Comparison of ENCODE assay signal across 1 cellular context in the genomic region with DNA sequence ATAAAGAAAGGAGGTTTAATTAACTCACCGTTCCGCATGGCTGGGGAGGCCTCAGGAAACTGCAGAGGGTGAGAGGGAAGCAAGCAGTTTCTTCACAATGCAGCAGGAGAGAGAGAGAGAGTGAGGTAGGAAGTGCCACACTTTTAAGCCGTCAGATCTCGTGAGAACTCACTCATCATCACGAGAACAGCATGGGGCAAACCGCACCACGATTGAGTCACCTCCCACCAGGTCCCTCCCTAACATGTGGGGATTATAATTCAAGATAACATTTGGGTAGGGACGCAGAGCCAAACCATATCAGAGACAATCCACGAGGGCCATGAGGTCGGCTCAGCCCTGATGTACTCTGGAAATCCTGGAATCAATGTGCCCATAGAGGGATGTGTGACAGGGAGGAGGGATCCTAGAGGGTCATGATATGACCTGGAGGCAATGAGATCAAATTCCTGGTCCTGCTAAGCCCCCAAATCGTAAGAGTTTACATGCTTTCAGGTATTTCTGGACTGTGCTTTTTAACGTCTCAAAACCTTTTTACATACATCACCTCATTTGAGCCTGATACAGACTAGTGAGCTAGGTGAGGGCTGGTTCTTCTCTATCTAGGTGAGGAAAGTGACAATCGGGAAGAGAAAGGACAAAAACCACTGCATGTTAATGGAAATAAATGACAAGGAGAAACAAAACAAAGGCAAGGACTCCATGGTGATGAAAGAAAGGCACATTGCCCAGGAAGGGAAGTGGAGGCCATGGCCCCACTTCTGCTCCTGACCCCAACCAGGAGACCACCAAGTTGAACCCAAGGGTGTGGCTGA.
A peak's percentile ranks its signal among the peaks of the same experiment; 100 is the strongest.
TF ChIP-seq lines count a peak whose summit lies in the region.

No MANE protein-coding gene starts in this region.

TF ChIP-seq in K562, 482 proteins besides CTCF, POLR2A, EP300 and RAD21 (continued from another document and continues in another):
- TF ChIP-seq, protein P1, sequence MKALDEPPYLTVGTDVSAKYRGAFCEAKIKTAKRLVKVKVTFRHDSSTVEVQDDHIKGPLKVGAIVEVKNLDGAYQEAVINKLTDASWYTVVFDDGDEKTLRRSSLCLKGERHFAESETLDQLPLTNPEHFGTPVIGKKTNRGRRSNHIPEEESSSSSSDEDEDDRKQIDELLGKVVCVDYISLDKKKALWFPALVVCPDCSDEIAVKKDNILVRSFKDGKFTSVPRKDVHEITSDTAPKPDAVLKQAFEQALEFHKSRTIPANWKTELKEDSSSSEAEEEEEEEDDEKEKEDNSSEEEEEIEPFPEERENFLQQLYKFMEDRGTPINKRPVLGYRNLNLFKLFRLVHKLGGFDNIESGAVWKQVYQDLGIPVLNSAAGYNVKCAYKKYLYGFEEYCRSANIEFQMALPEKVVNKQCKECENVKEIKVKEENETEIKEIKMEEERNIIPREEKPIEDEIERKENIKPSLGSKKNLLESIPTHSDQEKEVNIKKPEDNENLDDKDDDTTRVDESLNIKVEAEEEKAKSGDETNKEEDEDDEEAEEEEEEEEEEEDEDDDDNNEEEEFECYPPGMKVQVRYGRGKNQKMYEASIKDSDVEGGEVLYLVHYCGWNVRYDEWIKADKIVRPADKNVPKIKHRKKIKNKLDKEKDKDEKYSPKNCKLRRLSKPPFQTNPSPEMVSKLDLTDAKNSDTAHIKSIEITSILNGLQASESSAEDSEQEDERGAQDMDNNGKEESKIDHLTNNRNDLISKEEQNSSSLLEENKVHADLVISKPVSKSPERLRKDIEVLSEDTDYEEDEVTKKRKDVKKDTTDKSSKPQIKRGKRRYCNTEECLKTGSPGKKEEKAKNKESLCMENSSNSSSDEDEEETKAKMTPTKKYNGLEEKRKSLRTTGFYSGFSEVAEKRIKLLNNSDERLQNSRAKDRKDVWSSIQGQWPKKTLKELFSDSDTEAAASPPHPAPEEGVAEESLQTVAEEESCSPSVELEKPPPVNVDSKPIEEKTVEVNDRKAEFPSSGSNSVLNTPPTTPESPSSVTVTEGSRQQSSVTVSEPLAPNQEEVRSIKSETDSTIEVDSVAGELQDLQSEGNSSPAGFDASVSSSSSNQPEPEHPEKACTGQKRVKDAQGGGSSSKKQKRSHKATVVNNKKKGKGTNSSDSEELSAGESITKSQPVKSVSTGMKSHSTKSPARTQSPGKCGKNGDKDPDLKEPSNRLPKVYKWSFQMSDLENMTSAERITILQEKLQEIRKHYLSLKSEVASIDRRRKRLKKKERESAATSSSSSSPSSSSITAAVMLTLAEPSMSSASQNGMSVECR (CRISPR knock-in tag; IDR thresholded peaks at IDR 0.05): peak; percentile 47; the same call in 1 of the 2 replicates
- TF ChIP-seq ESRRB (CRISPR knock-in tag; IDR thresholded peaks at IDR 0.05; ENCODE audit: borderline replicate concordance) (no peak), HNRNPL (IDR thresholded peaks at IDR 0.05; ENCODE audit: low read depth, low read length) (no peak), MTA3 (IDR thresholded peaks at IDR 0.05; ENCODE audit: borderline replicate concordance) (peak; percentile 98), GTF2E2 (tag; IDR thresholded peaks at IDR 0.05) (no peak), POLR2G (IDR thresholded peaks at IDR 0.05; ENCODE audit: low read depth, low read length) (peak; percentile 61), NEUROD1 (IDR thresholded peaks at IDR 0.05; ENCODE audit: borderline replicate concordance, low read depth, low read length, partially characterized antibody) (peak; percentile 92), TARDBP (IDR thresholded peaks at IDR 0.05) (peak; percentile 59; the same call in 1 of the 2 replicates), RBFOX2 (IDR thresholded peaks at IDR 0.05; ENCODE audit: low read depth, low read length) (peak; percentile 71), ZNF239 (CRISPR knock-in tag; IDR thresholded peaks at IDR 0.05) (no peak), ZFX (CRISPR knock-in tag; IDR thresholded peaks at IDR 0.05) (peak; percentile 57), NR2C1 (IDR thresholded peaks at IDR 0.05) (peak; percentile 43), NR2C1 (tag; IDR thresholded peaks at IDR 0.05) (peak; percentile 48), TCF3 (CRISPR knock-in tag; IDR thresholded peaks at IDR 0.05) (peak; percentile 99), ZFP36 (IDR thresholded peaks at IDR 0.05; ENCODE audit: low read depth, low read length, partially characterized antibody) (peak; percentile 39), ZEB2 (IDR thresholded peaks at IDR 0.05) (no peak; the same call in 1 of the 2 replicates), COPS2 (conservative IDR thresholded peaks at IDR 0.05) (no peak), NCOA4 (IDR thresholded peaks at IDR 0.05; ENCODE audit: partially characterized antibody) (no peak), HIVEP1 (CRISPR knock-in tag; IDR thresholded peaks at IDR 0.05) (no peak), SP2 (IDR thresholded peaks at IDR 0.05; ENCODE audit: extremely low read depth, low read depth, low read length, poor library complexity, severe bottlenecking) (no peak), GABPB2 (CRISPR knock-in tag; conservative IDR thresholded peaks at IDR 0.05) (no peak), LCOR (CRISPR knock-in tag; IDR thresholded peaks at IDR 0.05) (peak; percentile 67), CTBP1 (IDR thresholded peaks at IDR 0.05; ENCODE audit: borderline replicate concordance) (peak; percentile 82; the same call in 1 of the 2 replicates), ZNF263 (CRISPR knock-in tag; IDR thresholded peaks at IDR 0.05; ENCODE audit: borderline replicate concordance) (no peak), ZNF140 (CRISPR knock-in tag; IDR thresholded peaks at IDR 0.05) (no peak), MEF2D (tag; conservative IDR thresholded peaks at IDR 0.05; ENCODE audit: low read depth) (no peak; the same call in 1 of the 2 replicates), CBX2 (IDR thresholded peaks at IDR 0.05; ENCODE audit: insufficient read depth, low read length, poor library complexity, severe bottlenecking) (no peak)
- TF ChIP-seq, protein P2, sequence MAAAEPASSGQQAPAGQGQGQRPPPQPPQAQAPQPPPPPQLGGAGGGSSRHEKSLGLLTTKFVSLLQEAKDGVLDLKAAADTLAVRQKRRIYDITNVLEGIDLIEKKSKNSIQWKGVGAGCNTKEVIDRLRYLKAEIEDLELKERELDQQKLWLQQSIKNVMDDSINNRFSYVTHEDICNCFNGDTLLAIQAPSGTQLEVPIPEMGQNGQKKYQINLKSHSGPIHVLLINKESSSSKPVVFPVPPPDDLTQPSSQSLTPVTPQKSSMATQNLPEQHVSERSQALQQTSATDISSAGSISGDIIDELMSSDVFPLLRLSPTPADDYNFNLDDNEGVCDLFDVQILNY (CRISPR knock-in tag; IDR thresholded peaks at IDR 0.05): no peak; the same call in 1 of the 2 replicates
- TF ChIP-seq, protein P3, sequence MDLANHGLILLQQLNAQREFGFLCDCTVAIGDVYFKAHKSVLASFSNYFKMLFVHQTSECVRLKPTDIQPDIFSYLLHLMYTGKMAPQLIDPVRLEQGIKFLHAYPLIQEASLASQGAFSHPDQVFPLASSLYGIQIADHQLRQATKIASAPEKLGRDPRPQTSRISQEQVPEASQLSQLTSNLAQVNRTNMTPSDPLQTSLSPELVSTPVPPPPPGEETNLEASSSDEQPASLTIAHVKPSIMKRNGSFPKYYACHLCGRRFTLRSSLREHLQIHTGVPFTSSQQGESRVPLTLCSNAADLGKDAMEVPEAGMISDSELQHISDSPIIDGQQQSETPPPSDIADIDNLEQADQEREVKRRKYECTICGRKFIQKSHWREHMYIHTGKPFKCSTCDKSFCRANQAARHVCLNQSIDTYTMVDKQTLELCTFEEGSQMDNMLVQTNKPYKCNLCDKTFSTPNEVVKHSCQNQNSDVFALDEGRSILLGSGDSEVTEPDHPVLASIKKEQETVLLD (IDR thresholded peaks at IDR 0.05): no peak
- TF ChIP-seq, protein P4, sequence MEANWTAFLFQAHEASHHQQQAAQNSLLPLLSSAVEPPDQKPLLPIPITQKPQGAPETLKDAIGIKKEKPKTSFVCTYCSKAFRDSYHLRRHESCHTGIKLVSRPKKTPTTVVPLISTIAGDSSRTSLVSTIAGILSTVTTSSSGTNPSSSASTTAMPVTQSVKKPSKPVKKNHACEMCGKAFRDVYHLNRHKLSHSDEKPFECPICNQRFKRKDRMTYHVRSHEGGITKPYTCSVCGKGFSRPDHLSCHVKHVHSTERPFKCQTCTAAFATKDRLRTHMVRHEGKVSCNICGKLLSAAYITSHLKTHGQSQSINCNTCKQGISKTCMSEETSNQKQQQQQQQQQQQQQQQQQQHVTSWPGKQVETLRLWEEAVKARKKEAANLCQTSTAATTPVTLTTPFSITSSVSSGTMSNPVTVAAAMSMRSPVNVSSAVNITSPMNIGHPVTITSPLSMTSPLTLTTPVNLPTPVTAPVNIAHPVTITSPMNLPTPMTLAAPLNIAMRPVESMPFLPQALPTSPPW (CRISPR knock-in tag; IDR thresholded peaks at IDR 0.05): peak; percentile 75
- TF ChIP-seq, protein P5, sequence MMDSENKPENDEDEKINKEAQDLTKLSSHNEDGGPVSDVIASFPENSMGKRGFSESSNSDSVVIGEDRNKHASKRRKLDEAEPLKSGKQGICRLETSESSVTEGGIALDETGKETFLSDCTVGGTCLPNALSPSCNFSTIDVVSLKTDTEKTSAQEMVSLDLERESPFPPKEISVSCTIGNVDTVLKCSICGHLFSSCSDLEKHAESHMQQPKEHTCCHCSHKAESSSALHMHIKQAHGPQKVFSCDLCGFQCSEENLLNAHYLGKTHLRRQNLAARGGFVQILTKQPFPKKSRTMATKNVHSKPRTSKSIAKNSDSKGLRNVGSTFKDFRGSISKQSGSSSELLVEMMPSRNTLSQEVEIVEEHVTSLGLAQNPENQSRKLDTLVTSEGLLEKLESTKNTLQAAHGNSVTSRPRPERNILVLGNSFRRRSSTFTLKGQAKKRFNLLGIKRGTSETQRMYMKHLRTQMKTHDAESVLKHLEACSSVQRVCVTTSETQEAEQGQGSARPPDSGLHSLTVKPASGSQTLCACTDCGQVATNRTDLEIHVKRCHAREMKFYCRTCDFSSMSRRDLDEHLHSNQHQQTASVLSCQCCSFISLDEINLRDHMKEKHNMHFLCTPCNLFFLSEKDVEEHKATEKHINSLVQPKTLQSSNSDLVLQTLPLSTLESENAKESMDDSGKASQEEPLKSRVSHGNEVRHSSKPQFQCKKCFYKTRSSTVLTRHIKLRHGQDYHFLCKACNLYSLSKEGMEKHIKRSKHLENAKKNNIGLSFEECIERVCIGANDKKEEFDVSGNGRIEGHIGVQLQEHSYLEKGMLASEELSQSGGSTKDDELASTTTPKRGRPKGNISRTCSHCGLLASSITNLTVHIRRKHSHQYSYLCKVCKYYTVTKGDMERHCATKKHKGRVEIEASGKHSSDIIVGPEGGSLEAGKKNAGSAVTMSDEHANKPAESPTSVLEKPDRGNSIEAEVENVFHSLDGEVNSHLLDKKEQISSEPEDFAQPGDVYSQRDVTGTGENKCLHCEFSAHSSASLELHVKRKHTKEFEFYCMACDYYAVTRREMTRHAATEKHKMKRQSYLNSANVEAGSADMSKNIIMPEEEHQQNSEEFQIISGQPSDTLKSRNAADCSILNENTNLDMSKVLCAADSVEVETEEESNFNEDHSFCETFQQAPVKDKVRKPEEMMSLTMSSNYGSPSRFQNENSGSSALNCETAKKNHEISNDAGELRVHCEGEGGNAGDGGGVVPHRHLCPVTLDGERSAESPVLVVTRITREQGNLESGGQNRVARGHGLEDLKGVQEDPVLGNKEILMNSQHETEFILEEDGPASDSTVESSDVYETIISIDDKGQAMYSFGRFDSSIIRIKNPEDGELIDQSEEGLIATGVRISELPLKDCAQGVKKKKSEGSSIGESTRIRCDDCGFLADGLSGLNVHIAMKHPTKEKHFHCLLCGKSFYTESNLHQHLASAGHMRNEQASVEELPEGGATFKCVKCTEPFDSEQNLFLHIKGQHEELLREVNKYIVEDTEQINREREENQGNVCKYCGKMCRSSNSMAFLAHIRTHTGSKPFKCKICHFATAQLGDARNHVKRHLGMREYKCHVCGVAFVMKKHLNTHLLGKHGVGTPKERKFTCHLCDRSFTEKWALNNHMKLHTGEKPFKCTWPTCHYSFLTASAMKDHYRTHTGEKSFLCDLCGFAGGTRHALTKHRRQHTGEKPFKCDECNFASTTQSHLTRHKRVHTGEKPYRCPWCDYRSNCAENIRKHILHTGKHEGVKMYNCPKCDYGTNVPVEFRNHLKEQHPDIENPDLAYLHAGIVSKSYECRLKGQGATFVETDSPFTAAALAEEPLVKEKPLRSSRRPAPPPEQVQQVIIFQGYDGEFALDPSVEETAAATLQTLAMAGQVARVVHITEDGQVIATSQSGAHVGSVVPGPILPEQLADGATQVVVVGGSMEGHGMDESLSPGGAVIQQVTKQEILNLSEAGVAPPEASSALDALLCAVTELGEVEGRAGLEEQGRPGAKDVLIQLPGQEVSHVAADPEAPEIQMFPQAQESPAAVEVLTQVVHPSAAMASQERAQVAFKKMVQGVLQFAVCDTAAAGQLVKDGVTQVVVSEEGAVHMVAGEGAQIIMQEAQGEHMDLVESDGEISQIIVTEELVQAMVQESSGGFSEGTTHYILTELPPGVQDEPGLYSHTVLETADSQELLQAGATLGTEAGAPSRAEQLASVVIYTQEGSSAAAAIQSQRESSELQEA (IDR thresholded peaks at IDR 0.05; ENCODE audit: low read depth): no peak
- TF ChIP-seq, protein P6, sequence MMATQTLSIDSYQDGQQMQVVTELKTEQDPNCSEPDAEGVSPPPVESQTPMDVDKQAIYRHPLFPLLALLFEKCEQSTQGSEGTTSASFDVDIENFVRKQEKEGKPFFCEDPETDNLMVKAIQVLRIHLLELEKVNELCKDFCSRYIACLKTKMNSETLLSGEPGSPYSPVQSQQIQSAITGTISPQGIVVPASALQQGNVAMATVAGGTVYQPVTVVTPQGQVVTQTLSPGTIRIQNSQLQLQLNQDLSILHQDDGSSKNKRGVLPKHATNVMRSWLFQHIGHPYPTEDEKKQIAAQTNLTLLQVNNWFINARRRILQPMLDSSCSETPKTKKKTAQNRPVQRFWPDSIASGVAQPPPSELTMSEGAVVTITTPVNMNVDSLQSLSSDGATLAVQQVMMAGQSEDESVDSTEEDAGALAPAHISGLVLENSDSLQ (IDR thresholded peaks at IDR 0.05): peak; percentile 55; the same call in 1 of the 2 replicates
- TF ChIP-seq, protein P7, sequence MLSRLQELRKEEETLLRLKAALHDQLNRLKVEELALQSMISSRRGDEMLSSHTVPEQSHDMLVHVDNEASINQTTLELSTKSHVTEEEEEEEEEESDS (CRISPR knock-in tag; IDR thresholded peaks at IDR 0.05): no peak
- TF ChIP-seq, protein P8, sequence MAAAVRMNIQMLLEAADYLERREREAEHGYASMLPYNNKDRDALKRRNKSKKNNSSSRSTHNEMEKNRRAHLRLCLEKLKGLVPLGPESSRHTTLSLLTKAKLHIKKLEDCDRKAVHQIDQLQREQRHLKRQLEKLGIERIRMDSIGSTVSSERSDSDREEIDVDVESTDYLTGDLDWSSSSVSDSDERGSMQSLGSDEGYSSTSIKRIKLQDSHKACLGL (CRISPR knock-in tag; IDR thresholded peaks at IDR 0.05; ENCODE audit: borderline replicate concordance, poor library complexity, severe bottlenecking): no peak
